9 cellular contexts compared by ENCODE assay signal in the genomic region with DNA sequence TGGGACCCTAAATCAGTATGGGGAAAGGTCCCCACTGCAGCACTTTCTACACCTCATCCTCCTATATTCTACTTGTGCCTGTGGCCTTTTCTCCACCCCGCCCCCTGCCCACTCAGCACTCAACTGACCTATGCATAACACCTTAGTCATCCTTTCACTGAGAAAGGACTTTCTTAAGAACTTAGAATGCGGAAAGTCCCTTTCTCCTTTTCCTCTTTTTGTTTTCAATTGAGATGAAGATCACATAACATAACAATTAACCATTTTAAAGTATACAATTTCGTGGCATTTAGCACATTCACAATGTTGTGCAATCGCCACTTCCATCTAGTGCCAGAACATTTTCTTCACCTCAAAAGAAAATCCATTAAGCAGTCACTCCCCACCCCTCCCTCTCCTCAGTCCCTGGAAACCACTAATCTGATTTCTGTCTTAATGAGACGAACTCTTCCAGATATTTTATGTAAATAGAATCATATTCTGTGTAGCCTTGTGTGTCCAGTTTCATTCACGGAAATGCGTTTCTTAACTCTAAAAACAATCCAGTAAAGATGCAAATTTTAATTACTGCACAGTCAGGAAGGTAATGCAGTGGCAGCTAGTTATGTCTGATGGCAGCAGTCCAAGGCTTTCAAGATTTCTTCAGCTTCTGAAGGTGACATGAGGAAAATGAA. TPM values are rescaled to one million over a fixed set of nuclear protein-coding genes. Genes with fewer than 3 reads are reported as not detected.
DNase-seq lines count a peak whose midpoint lies in the region; ATAC-seq, FAIRE-seq and TF ChIP-seq lines count a peak whose summit lies in the region.
"Had no signal": no experiment of that assay in that cellular context is flagged by ENCODE, and none has a peak within 500 bp of the region (broad histone marks: within the 10 kb centered on the region; RNA-seq: fewer than 3 reads in every experiment).

No MANE protein-coding gene starts in this region.

- TF ChIP-seq CTCF in mucosa of descending colon (IDR thresholded peaks at IDR 0.05) (no peak), BE2C (IDR thresholded peaks at IDR 0.05; ENCODE audit: low read depth, low read length) (no peak)

- H3K9me3 ChIP-seq in mucosa of descending colon: no peaks in the 10 kb centered on the region
- no peaks in the 10 kb centered on the region; the same call in 1 of the 2 replicates for H3K9me3 ChIP-seq in BE2C
- H3K9me3 ChIP-seq: heart right ventricle had no signal

- no peak for FAIRE-seq in frontal cortex (lab: Jason Lieb, UNC)

- intact Hi-C loops in mucosa of descending colon (cut with DNase I, micrococcal nuclease): loop anchor here (5.0 kb wide), 1 partner anchor 185 kb away; no protein-coding TSS in a partner anchor

- in situ Hi-C loops in ACHN (cut with HindIII; ENCODE audit: low pct_ligation_motif_present, low pct_unique_long_range_greater_than_20kb, low sequenced_read_pairs): no loop called here
- in situ Hi-C loops in KBM-7 (cut with MboI; ENCODE audit: low pct_unique_long_range_greater_than_20kb, low sequenced_read_pairs): loop anchor here (25.0 kb wide), 1 partner anchor 180 kb away; a partner anchor contains a TSS

- DNase-seq in ACHN (peak; percentile 69), KBM-7 (peak; percentile 47), mucosa of descending colon (peak in 2 of 3 donors; percentile 47 to 54), BE2C (no peak), frontal cortex (ENCODE audit: low spot score in 2 of 2) (no peak)
- DNase-seq in activated naive CD4-positive, alpha-beta T cell treated with anti-CD3 and anti-CD28 coated beads, Interleukin-2, amount 50 U/mL, for 16 hours: peak; percentile 39
- DNase-seq: heart right ventricle had no signal

- peak; percentile 62 for ATAC-seq in GM19023 (IDR thresholded peaks at IDR 0.05; ENCODE audit: unreplicated experiment)
- peak; percentile 52 for ATAC-seq in mucosa of descending colon
- ATAC-seq in GM21619 (IDR thresholded peaks at IDR 0.05; ENCODE audit: unreplicated experiment): no peak

- no peaks in the 10 kb centered on the region for H3K36me3 ChIP-seq in mucosa of descending colon (ENCODE audit: low read depth)
- no peaks in the 10 kb centered on the region for H3K36me3 ChIP-seq in BE2C

- no peaks in the 10 kb centered on the region for H3K27me3 ChIP-seq in BE2C
- H3K27me3 ChIP-seq: heart right ventricle had no signal

- H3K4me3 ChIP-seq in mucosa of descending colon (no peak overlapping the region), BE2C (ENCODE audit: low read depth, low read length) (no peak overlapping the region)
- H3K4me3 ChIP-seq: heart right ventricle had no signal

- H3K4me1 ChIP-seq in mucosa of descending colon (ENCODE audit: low read depth): peaks cover 6% of the 10 kb centered on the region
- H3K4me1 ChIP-seq in BE2C: no peaks in the 10 kb centered on the region; the same call in 1 of the 2 replicates

RNA-seq across cellular contexts. Expression of a gene that starts 41.7 kb away (rescaled TPM):
- 10 to 100 TPM; 31.8 to 51.0 (median 50.8) TPM for total RNA-seq in mucosa of descending colon
- polyA plus RNA-seq in BE2C (2012; ENCODE audit: insufficient read depth, insufficient read length, low read depth): 2.9 TPM
- 1.6 TPM for total RNA-seq in frontal cortex

Comparison
In these comparisons a context has a peak if more than half of its experiments do, and no peak if none do; other contexts are left out.
1. DNase-seq: peak in ACHN (single experiment), KBM-7 (single experiment), activated naive CD4-positive, alpha-beta T cell treated with anti-CD3 and anti-CD28 coated beads, Interleukin-2, amount 50 U/mL, for 16 hours (single experiment) and mucosa of descending colon (2 of 3); none in BE2C (single experiment) and frontal cortex (0 of 2).
2. RNA of a gene that starts 41.7 kb away (total RNA-seq): 31.8 to 51.0 TPM in mucosa of descending colon; 1.6 TPM in frontal cortex (single experiment); every median in the first group is over 10 times any median in the second.